1 cellular context compared by ENCODE assay signal in genomic region chr4:52926575-52926974, GRCh38.
TF ChIP-seq lines count a peak whose summit lies in the region.

No MANE protein-coding gene starts in this region.

TF ChIP-seq in GM23338, 12 proteins besides CTCF, POLR2A, EP300 and RAD21 (continued from another document):
- TF ChIP-seq EZH2phosphoT487 (IDR thresholded peaks at IDR 0.05; ENCODE audit: unreplicated experiment) (no peak), REST (IDR thresholded peaks at IDR 0.05; ENCODE audit: unreplicated experiment) (no peak), NANOG (IDR thresholded peaks at IDR 0.05; ENCODE audit: borderline replicate concordance) (no peak), JUNB (IDR thresholded peaks at IDR 0.05; ENCODE audit: unreplicated experiment) (no peak), STAT1 (IDR thresholded peaks at IDR 0.05; ENCODE audit: unreplicated experiment) (no peak), POLR2AphosphoS5 (IDR thresholded peaks at IDR 0.05; ENCODE audit: low read depth) (no peak), EZH2 (IDR thresholded peaks at IDR 0.05; ENCODE audit: low read depth, unreplicated experiment) (no peak), ZNF331 (CRISPR knock-in tag; IDR thresholded peaks at IDR 0.05; ENCODE audit: low read depth) (no peak), CREB1 (CRISPR knock-in tag; IDR thresholded peaks at IDR 0.05; ENCODE audit: low read depth) (no peak)
TF ChIP-seq in GM23338: peak in this region for 0.
